36 cellular contexts compared by ENCODE assay signal in genomic region chr5:169192572-169192971, GRCh38.
"Had no signal": no experiment of that assay in that cellular context is flagged by ENCODE, and none has a peak within 500 bp of the region (broad histone marks: within the 10 kb centered on the region; RNA-seq: fewer than 3 reads in every experiment).

No MANE protein-coding gene starts in this region.

- H3K27ac ChIP-seq: adrenal gland, body of pancreas, brain microvascular endothelial cell, VCaP had no signal

- FAIRE-seq: astrocyte, TTC549 had no signal

- H3K27me3 ChIP-seq: adrenal gland, body of pancreas, brain microvascular endothelial cell had no signal

- H3K36me3 Mint-ChIP-seq: activated CD4-positive, alpha-beta memory T cell treated with anti-CD3 and anti-CD28 coated beads for 36 hours; activated naive CD4-positive, alpha-beta T cell treated with anti-CD3 and anti-CD28 coated beads, Interleukin-2, amount 50 U/mL, for 72 hours; activated naive CD8-positive, alpha-beta T cell treated with anti-CD3 and anti-CD28 coated beads for 36 hours had no signal

- H3K27me3 Mint-ChIP-seq: activated B cell treated with CpG ODN at 0.5 μM for 24 hours; activated CD4-positive, alpha-beta T cell treated with anti-CD3 and anti-CD28 coated beads, Interleukin-2, amount 10 ng/mL, durations not matched to agents 24 days and 14 days; activated CD8-positive, alpha-beta T cell treated with anti-CD3 and anti-CD28 coated beads for 36 hours; activated naive CD8-positive, alpha-beta T cell treated with anti-CD3 and anti-CD28 coated beads for 36 hours had no signal

- ATAC-seq: activated CD8-positive, alpha-beta T cell treated with anti-CD3 and anti-CD28 coated beads for 36 hours; activated naive CD4-positive, alpha-beta T cell treated with anti-CD3 and anti-CD28 coated beads, Interleukin-2, amount 50 U/mL, for 72 hours; activated T-cell treated with anti-CD3 and anti-CD28 coated beads, Interleukin-2, amount 50 U/mL, for 4 hours; activated T-cell treated with anti-CD3 and anti-CD28 coated beads, Interleukin-2, amount 50 U/mL, for 72 hours; activated T-helper 17 cell treated with anti-CD3 and anti-CD28 coated beads, Interleukin-2, amount 50 U/mL, for 72 hours; body of pancreas had no signal

- H3K9me3 Mint-ChIP-seq: activated B cell treated with CpG ODN at 0.5 μM for 24 hours; activated CD4-positive, alpha-beta memory T cell treated with anti-CD3 and anti-CD28 coated beads for 36 hours; activated CD4-positive, alpha-beta T cell treated with anti-CD3 and anti-CD28 coated beads, Interleukin-2, amount 10 ng/mL, durations not matched to agents 24 days and 14 days; activated CD8-positive, alpha-beta T cell treated with anti-CD3 and anti-CD28 coated beads for 36 hours; activated naive CD4-positive, alpha-beta T cell treated with anti-CD3 and anti-CD28 coated beads for 36 hours; activated naive CD4-positive, alpha-beta T cell treated with anti-CD3 and anti-CD28 coated beads, Interleukin-2, amount 50 U/mL, for 72 hours; activated naive CD8-positive, alpha-beta T cell treated with anti-CD3 and anti-CD28 coated beads for 36 hours; activated T-cell treated with anti-CD3 and anti-CD28 coated beads, Interleukin-2, amount 50 U/mL, for 4 hours; activated T-cell treated with anti-CD3 and anti-CD28 coated beads, Interleukin-2, amount 50 U/mL, for 72 hours; activated T-helper 1 cell treated with anti-CD3 and anti-CD28 coated beads, Interleukin-12 subunit alpha, Interleukin-12 subunit beta, Interleukin-2, Interleukin-4 antibody, amounts not matched to agents 30 ng/mL and 10 ng/mL and 1 ng/mL, durations not matched to agents 14 hours and 24 hours and 36 hours; activated T-helper 17 cell treated with anti-CD3 and anti-CD28 coated beads, Interleukin-2, amount 50 U/mL, for 72 hours; T-helper 1 cell treated with Interleukin-12 subunit alpha and Interleukin-12 subunit beta and Interleukin-4 antibody, amounts not matched to agents 30 μg/mL and 1 μg/mL, for 36 hours; T-helper 2 cell treated with Interferon-gamma antibody and Interleukin-4, amounts not matched to agents 5 μg/mL and 100 μg/mL, for 36 hours had no signal

- H3K4me3 ChIP-seq: adrenal gland, body of pancreas had no signal

- H3K4me1 ChIP-seq: body of pancreas had no signal

- H3K9me3 ChIP-seq: adrenal gland, body of pancreas had no signal

- H3K36me3 ChIP-seq: adrenal gland, brain microvascular endothelial cell had no signal

- H3K4me1 Mint-ChIP-seq: activated B cell treated with CpG ODN at 0.5 μM for 24 hours; activated CD4-positive, alpha-beta T cell treated with anti-CD3 and anti-CD28 coated beads, Interleukin-2, amount 10 ng/mL, durations not matched to agents 24 days and 14 days; activated naive CD8-positive, alpha-beta T cell treated with anti-CD3 and anti-CD28 coated beads for 36 hours; activated T-helper 17 cell treated with anti-CD3 and anti-CD28 coated beads, Interleukin-2, amount 50 U/mL, for 72 hours had no signal

- H3K27ac Mint-ChIP-seq: activated B cell treated with CpG ODN at 0.5 μM for 24 hours; activated CD4-positive, alpha-beta memory T cell treated with anti-CD3 and anti-CD28 coated beads for 36 hours; activated CD4-positive, alpha-beta T cell treated with anti-CD3 and anti-CD28 coated beads, Interleukin-2, amount 10 ng/mL, durations not matched to agents 24 days and 14 days; activated CD8-positive, alpha-beta T cell treated with anti-CD3 and anti-CD28 coated beads for 36 hours; activated naive CD4-positive, alpha-beta T cell treated with anti-CD3 and anti-CD28 coated beads for 36 hours; activated naive CD4-positive, alpha-beta T cell treated with anti-CD3 and anti-CD28 coated beads, Interleukin-2, amount 50 U/mL, for 72 hours; activated naive CD8-positive, alpha-beta T cell treated with anti-CD3 and anti-CD28 coated beads for 36 hours; activated T-cell treated with anti-CD3 and anti-CD28 coated beads, Interleukin-2, amount 50 U/mL, for 72 hours; activated T-helper 1 cell treated with anti-CD3 and anti-CD28 coated beads, Interleukin-12 subunit alpha, Interleukin-12 subunit beta, Interleukin-2, Interleukin-4 antibody, amounts not matched to agents 30 ng/mL and 10 ng/mL and 1 ng/mL, durations not matched to agents 14 hours and 24 hours and 36 hours; activated T-helper 17 cell treated with anti-CD3 and anti-CD28 coated beads, Interleukin-2, amount 50 U/mL, for 72 hours; T-helper 1 cell treated with Interleukin-12 subunit alpha and Interleukin-12 subunit beta and Interleukin-4 antibody, amounts not matched to agents 30 μg/mL and 1 μg/mL, for 36 hours; T-helper 2 cell treated with Interferon-gamma antibody and Interleukin-4, amounts not matched to agents 5 μg/mL and 100 μg/mL, for 36 hours had no signal

- DNase-seq: activated B cell treated with CpG ODN at 0.5 μM for 24 hours; activated CD4-positive, alpha-beta memory T cell treated with anti-CD3 and anti-CD28 coated beads for 36 hours; activated CD4-positive, alpha-beta T cell treated with anti-CD3 and anti-CD28 coated beads for 4 hours; activated CD4-positive, alpha-beta T cell treated with anti-CD3 and anti-CD28 coated beads, Interleukin-2, amount 10 ng/mL, durations not matched to agents 24 days and 14 days; activated CD4-positive, alpha-beta T cell treated with anti-CD3 and anti-CD28 coated beads, Interleukin-2, amount 50 U/mL, for 1 hour; activated CD4-positive, alpha-beta T cell treated with anti-CD3 and anti-CD28 coated beads, Interleukin-2, amount 50 U/mL, for 4 hours; activated CD4-positive, CD25-positive, alpha-beta regulatory T cell treated with anti-CD3 and anti-CD28 coated beads, Interleukin-2, amount 50 U/mL, for 72 hours; activated CD8-positive, alpha-beta memory T cell treated with anti-CD3 and anti-CD28 coated beads, Interleukin-2, amount 50 U/mL, for 4 hours; activated CD8-positive, alpha-beta T cell treated with anti-CD3 and anti-CD28 coated beads for 36 hours; activated effector memory CD4-positive, alpha-beta T cell treated with anti-CD3 and anti-CD28 coated beads, Interleukin-2, amount 50 U/mL, for 16 hours; activated gamma-delta T cell treated with Interleukin-2 at 50 U/mL for 16 hours; activated naive CD4-positive, alpha-beta T cell; activated naive CD4-positive, alpha-beta T cell treated with anti-CD3 and anti-CD28 coated beads for 36 hours; activated naive CD4-positive, alpha-beta T cell treated with anti-CD3 and anti-CD28 coated beads, Interleukin-2, amount 50 U/mL, for 16 hours; activated naive CD8-positive, alpha-beta T cell treated with anti-CD3 and anti-CD28 coated beads for 36 hours; activated T-cell treated with anti-CD3 and anti-CD28 coated beads for 4 hours; activated T-cell treated with anti-CD3 and anti-CD28 coated beads, Interleukin-2, amount 50 U/mL, for 1 hour; activated T-cell treated with anti-CD3 and anti-CD28 coated beads, Interleukin-2, amount 50 U/mL, for 4 hours; activated T-cell treated with anti-CD3 and anti-CD28 coated beads, Interleukin-2, amount 50 U/mL, for 72 hours; adrenal gland; amniotic stem cell; aorta; body of pancreas; brain microvascular endothelial cell; central memory CD4-positive, alpha-beta T cell; T-helper 1 cell; T-helper 2 cell; T-helper 9 cell had no signal

- H3K4me3 Mint-ChIP-seq: activated B cell treated with CpG ODN at 0.5 μM for 24 hours; activated CD4-positive, alpha-beta memory T cell treated with anti-CD3 and anti-CD28 coated beads for 36 hours; activated CD4-positive, alpha-beta T cell treated with anti-CD3 and anti-CD28 coated beads, Interleukin-2, amount 10 ng/mL, durations not matched to agents 24 days and 14 days; activated CD8-positive, alpha-beta T cell treated with anti-CD3 and anti-CD28 coated beads for 36 hours; activated naive CD4-positive, alpha-beta T cell treated with anti-CD3 and anti-CD28 coated beads for 36 hours; activated naive CD8-positive, alpha-beta T cell treated with anti-CD3 and anti-CD28 coated beads for 36 hours; activated T-cell treated with anti-CD3 and anti-CD28 coated beads, Interleukin-2, amount 50 U/mL, for 4 hours; activated T-cell treated with anti-CD3 and anti-CD28 coated beads, Interleukin-2, amount 50 U/mL, for 72 hours; activated T-helper 1 cell treated with anti-CD3 and anti-CD28 coated beads, Interleukin-12 subunit alpha, Interleukin-12 subunit beta, Interleukin-2, Interleukin-4 antibody, amounts not matched to agents 30 ng/mL and 10 ng/mL and 1 ng/mL, durations not matched to agents 14 hours and 24 hours and 36 hours; activated T-helper 17 cell treated with anti-CD3 and anti-CD28 coated beads, Interleukin-2, amount 50 U/mL, for 72 hours; T-helper 1 cell treated with Interleukin-12 subunit alpha and Interleukin-12 subunit beta and Interleukin-4 antibody, amounts not matched to agents 30 μg/mL and 1 μg/mL, for 36 hours; T-helper 2 cell treated with Interferon-gamma antibody and Interleukin-4, amounts not matched to agents 5 μg/mL and 100 μg/mL, for 36 hours had no signal
